8 cellular contexts compared by ENCODE assay signal in the genomic region with DNA sequence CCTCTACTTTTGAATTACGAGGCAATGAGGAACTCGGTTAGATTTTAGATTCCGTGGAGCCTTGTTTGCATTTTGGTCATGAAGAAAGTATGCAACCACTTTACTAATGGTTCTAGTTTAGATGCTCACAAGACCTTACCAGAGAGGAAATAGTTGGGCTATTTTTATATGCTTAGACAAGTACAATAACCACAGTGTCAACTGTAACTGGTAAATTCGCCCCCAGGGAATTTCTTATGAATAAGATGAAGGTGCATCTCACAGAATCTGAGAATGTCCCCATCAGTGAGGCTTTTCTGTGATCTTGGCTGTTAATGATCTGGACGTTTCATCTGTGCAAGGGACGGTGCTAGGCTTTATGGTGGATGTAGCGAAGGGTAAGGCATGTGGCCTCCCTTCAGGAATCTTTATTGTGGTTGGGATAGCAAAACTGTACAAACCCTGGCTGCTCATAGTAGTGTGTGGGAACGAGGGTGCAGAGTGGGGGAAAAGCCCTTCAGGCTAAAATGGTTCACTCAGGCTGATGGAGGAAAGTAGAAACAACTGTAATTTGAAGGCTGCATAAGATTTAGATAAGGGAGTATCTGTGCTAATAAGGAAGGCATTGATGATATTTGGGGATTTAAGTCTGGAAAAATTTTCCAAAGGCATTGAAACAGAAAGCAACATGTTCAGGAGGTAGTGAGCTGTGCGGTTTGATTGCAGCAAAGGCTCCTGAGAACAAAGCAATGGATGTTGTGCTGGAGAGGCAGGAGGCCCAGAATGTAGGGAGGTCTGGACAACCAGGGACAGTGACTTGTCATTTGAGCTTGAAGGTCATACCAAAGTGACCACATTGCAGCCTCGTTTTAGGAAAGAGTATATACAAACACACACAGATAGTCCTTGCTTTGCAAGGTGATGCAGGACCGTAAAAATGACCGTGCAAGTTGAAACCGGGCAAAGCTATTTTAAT. TPM values are rescaled to one million over a fixed set of nuclear protein-coding genes. Genes with fewer than 3 reads are reported as not detected.
DNase-seq lines count a peak whose midpoint lies in the region; ATAC-seq and TF ChIP-seq lines count a peak whose summit lies in the region.

No MANE protein-coding gene starts in this region.

- TF ChIP-seq CTCF in Loucy (conservative IDR thresholded peaks at IDR 0.05; ENCODE audit: low read length) (no peak), brain (conservative IDR thresholded peaks at IDR 0.05) (no peak), osteocyte (IDR thresholded peaks at IDR 0.05) (no peak), suprapubic skin (IDR thresholded peaks at IDR 0.05) (no peak)

- no peaks in the 10 kb centered on the region for H4K20me1 ChIP-seq in Loucy (ENCODE audit: insufficient read depth, low read length, poor library complexity, severe bottlenecking)

- peak; percentile 85 for DNase-seq in HCEC 1CT
- no peak for DNase-seq in osteocyte (ENCODE audit: extremely low spot score, unreplicated experiment)
- DNase-seq in superior temporal gyrus (ENCODE audit: extremely low spot score) = no peak
- DNase-seq in C1 segment of cervical spinal cord (lab: John Stamatoyannopoulos, UW) = no peak
- no peak for DNase-seq in suprapubic skin (ENCODE audit: low spot score in 2 of 2)

- H3K4me3 ChIP-seq in Loucy (ENCODE audit: low read length, poor library complexity, severe bottlenecking) (peak overlapping the region; percentile 71), suprapubic skin (no peak overlapping the region)

- H3K27me3 Mint-ChIP-seq in brain = no peaks in the 10 kb centered on the region
- no peaks in the 10 kb centered on the region for H3K27me3 Mint-ChIP-seq in osteocyte (ENCODE audit: unreplicated experiment)

- no peak for TF ChIP-seq EP300 in suprapubic skin (IDR thresholded peaks at IDR 0.05)

- H3K27ac Mint-ChIP-seq in brain (peak overlapping the region in 4 of 5 experiments; percentile 5 to 40 (median 20)), osteocyte (ENCODE audit: unreplicated experiment) (peak overlapping the region; percentile 78)

- no peaks in the 10 kb centered on the region for H3K27me3 ChIP-seq in Loucy (ENCODE audit: insufficient read depth, low read length, poor library complexity, severe bottlenecking)
- no peaks in the 10 kb centered on the region for H3K27me3 ChIP-seq in suprapubic skin

- H2AFZ ChIP-seq in Loucy (ENCODE audit: low read length) = no peak overlapping the region

- peaks cover 91% of the 10 kb centered on the region for H3K79me2 ChIP-seq in Loucy (ENCODE audit: insufficient read depth, low read length)

- no peak overlapping the region for H3K27ac ChIP-seq in suprapubic skin

- TF ChIP-seq POLR2A in suprapubic skin (IDR thresholded peaks at IDR 0.05) = no peak

- H3K4me1 Mint-ChIP-seq in brain = peaks cover 13% of the 10 kb centered on the region
- peaks cover 20% of the 10 kb centered on the region for H3K4me1 Mint-ChIP-seq in osteocyte (ENCODE audit: unreplicated experiment)

- H3K9ac ChIP-seq in Loucy (ENCODE audit: low read depth, low read length, poor library complexity, severe bottlenecking) = peak overlapping the region; percentile 80

- peak overlapping the region; percentile 79 for H3K4me2 ChIP-seq in Loucy (ENCODE audit: low read depth, low read length, poor library complexity, severe bottlenecking)

- H3F3A ChIP-seq in Loucy (ENCODE audit: low read depth) = peaks cover 11% of the 10 kb centered on the region

- WGBS in suprapubic skin = 64% methylated on average over 13 of the region's 13 CpGs

- H3K4me3 Mint-ChIP-seq in brain (peak overlapping the region in 1 of 5 experiments; percentile 31), osteocyte (ENCODE audit: unreplicated experiment) (peak overlapping the region; percentile 34)

- H3K9me3 ChIP-seq in Loucy (ENCODE audit: insufficient read depth, low read depth, low read length) (no peaks in the 10 kb centered on the region), suprapubic skin (no peaks in the 10 kb centered on the region)

- peak; percentile 86 for ATAC-seq in GM18508 (IDR thresholded peaks at IDR 0.05; ENCODE audit: insufficient read depth, unreplicated experiment)

- H3K9me3 Mint-ChIP-seq in brain (peaks cover 0 to 7% (median 4%) of the 10 kb centered on the region in 5 experiments), osteocyte (ENCODE audit: unreplicated experiment) (no peaks in the 10 kb centered on the region)

- H3K9me2 ChIP-seq in Loucy (replicated peaks; ENCODE audit: low read depth, low read length) = no peaks in the 10 kb centered on the region

- H3K36me3 ChIP-seq in Loucy (ENCODE audit: insufficient read depth, low read length) = peaks cover 4% of the 10 kb centered on the region; the same call in 1 of the 2 replicates
- no peaks in the 10 kb centered on the region for H3K36me3 ChIP-seq in suprapubic skin

- H3K36me3 Mint-ChIP-seq in brain (peaks cover 51% of the 10 kb centered on the region), osteocyte (ENCODE audit: unreplicated experiment) (no peaks in the 10 kb centered on the region)

- peaks cover 74% of the 10 kb centered on the region for H3K4me1 ChIP-seq in Loucy (ENCODE audit: insufficient read depth, low read length, poor library complexity, severe bottlenecking)
- H3K4me1 ChIP-seq in suprapubic skin = peaks cover 44% of the 10 kb centered on the region

RNA-seq across cellular contexts. Expression of a gene that starts 28.4 kb away (rescaled TPM):
- polyA plus RNA-seq in brain (ENCODE audit: insufficient read depth, low read depth, low replicate concordance) = 85.7 TPM
- 64.0 and 71.6 TPM in 2 replicates for total RNA-seq in osteocyte
- 100 to 1,000 TPM in 2 of 4 donors, 10 to 100 TPM in 2; 67.3 to 111 (median 93.8) TPM for total RNA-seq in suprapubic skin

RNA-seq across cellular contexts. Expression of a gene that starts 29.2 kb away (rescaled TPM):
- polyA plus RNA-seq in brain (ENCODE audit: insufficient read depth, low read depth, low replicate concordance) = not detected
- total RNA-seq in osteocyte (not detected in 2 replicates), suprapubic skin (not detected)
